In the genomic region with DNA sequence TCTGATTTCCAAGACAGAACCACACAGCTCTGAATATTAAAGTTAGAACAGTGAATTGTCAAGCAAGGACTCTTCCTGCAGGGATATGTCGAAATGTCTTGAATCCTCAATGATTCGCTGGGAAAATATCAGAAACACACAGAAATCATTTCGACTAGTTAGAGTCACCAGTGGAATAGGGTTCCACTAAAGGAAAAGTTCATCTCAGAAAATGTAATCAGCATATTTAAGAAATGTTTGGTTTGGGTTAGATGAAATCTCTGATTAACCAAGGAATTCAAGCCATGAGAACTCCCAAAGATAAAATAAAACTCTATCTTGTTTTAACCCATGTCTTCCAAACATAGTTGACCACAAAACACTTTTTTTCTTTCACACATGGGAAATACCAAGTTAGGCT, we compare ENCODE assay signal across 19 cellular contexts.
"Had no signal": no experiment of that assay in that cellular context is flagged by ENCODE, and none has a peak within 500 bp of the region (broad histone marks: within the 10 kb centered on the region; RNA-seq: fewer than 3 reads in every experiment).

No MANE protein-coding gene starts in this region.

- H3K27me3 ChIP-seq: body of pancreas, tibial nerve, vagina had no signal

- DNase-seq: activated naive CD4-positive, alpha-beta T cell treated with Interleukin-2 at 50 U/mL for 16 hours; body of pancreas; dermis blood vessel endothelial cell; effector memory CD8-positive, alpha-beta T cell; glutamatergic neuron; hypothalamus; left ventricle myocardium inferior; naive thymus-derived CD8-positive, alpha-beta T cell; nucleus accumbens; posterior cingulate gyrus; retina; stimulated activated CD4-positive, alpha-beta T cell treated with anti-CD3 and anti-CD28 coated beads, Interleukin-2, amount 100 ng/mL, for 48 hours; stimulated activated naive B cell treated with anti-CD40 and anti-IgM and Interleukin-4, amounts not matched to agents 10 μg/mL and 1 μg/mL and 100 μg/mL, for 72 hours; substantia nigra had no signal

- H3K36me3 Mint-ChIP-seq: memory B cell; naive thymus-derived CD8-positive, alpha-beta T cell; stimulated activated naive B cell treated with anti-CD40 and anti-IgM and Interleukin-4, amounts not matched to agents 10 μg/mL and 1 μg/mL and 100 μg/mL, for 72 hours had no signal

- H3K27ac ChIP-seq: body of pancreas, epithelial cell of prostate, left ventricle myocardium inferior, tibial nerve, vagina had no signal

- H3K4me3 ChIP-seq: body of pancreas, left ventricle myocardium inferior, tibial nerve, vagina had no signal

- H3K4me3 Mint-ChIP-seq: activated T-helper 17 cell treated with anti-CD3 and anti-CD28 coated beads, Interleukin-2, amount 50 U/mL, for 72 hours; effector memory CD8-positive, alpha-beta T cell; memory B cell; naive thymus-derived CD8-positive, alpha-beta T cell; stimulated activated naive B cell treated with anti-CD40 and anti-IgM and Interleukin-4, amounts not matched to agents 10 μg/mL and 1 μg/mL and 100 μg/mL, for 72 hours had no signal

- H3K9me3 ChIP-seq: body of pancreas, tibial nerve, vagina had no signal

- H3K27ac Mint-ChIP-seq: activated T-helper 17 cell treated with anti-CD3 and anti-CD28 coated beads, Interleukin-2, amount 50 U/mL, for 72 hours; effector memory CD8-positive, alpha-beta T cell; memory B cell; naive thymus-derived CD8-positive, alpha-beta T cell; stimulated activated naive B cell treated with anti-CD40 and anti-IgM and Interleukin-4, amounts not matched to agents 10 μg/mL and 1 μg/mL and 100 μg/mL, for 72 hours had no signal

- H3K4me1 ChIP-seq: body of pancreas, left ventricle myocardium inferior, tibial nerve, vagina had no signal

- H3K4me1 Mint-ChIP-seq: activated T-helper 17 cell treated with anti-CD3 and anti-CD28 coated beads, Interleukin-2, amount 50 U/mL, for 72 hours; memory B cell; naive thymus-derived CD8-positive, alpha-beta T cell; stimulated activated naive B cell treated with anti-CD40 and anti-IgM and Interleukin-4, amounts not matched to agents 10 μg/mL and 1 μg/mL and 100 μg/mL, for 72 hours had no signal

- H3K36me3 ChIP-seq: left ventricle myocardium inferior, tibial nerve, vagina had no signal

- H3K27me3 Mint-ChIP-seq: activated T-helper 17 cell treated with anti-CD3 and anti-CD28 coated beads, Interleukin-2, amount 50 U/mL, for 72 hours; effector memory CD8-positive, alpha-beta T cell; memory B cell; naive thymus-derived CD8-positive, alpha-beta T cell; stimulated activated naive B cell treated with anti-CD40 and anti-IgM and Interleukin-4, amounts not matched to agents 10 μg/mL and 1 μg/mL and 100 μg/mL, for 72 hours had no signal
